25 cellular contexts compared by ENCODE assay signal in genomic region chr11:8337115-8337386, GRCh38.
"Had no signal": no experiment of that assay in that cellular context is flagged by ENCODE, and none has a peak within 500 bp of the region (broad histone marks: within the 10 kb centered on the region; RNA-seq: fewer than 3 reads in every experiment).

No MANE protein-coding gene starts in this region.

- H3K27me3 ChIP-seq: adrenal gland, SJSA1 had no signal

- H3K4me3 ChIP-seq: adrenal gland, SJSA1 had no signal

- H3K4me2 ChIP-seq: KMS-11 had no signal

- H3K27ac Mint-ChIP-seq: activated CD8-positive, alpha-beta T cell treated with anti-CD3 and anti-CD28 coated beads, Interleukin-2, amount 10 ng/mL, durations not matched to agents 7 days and 5 days; activated naive CD8-positive, alpha-beta T cell treated with anti-CD3 and anti-CD28 coated beads, Interleukin-2, amount 10 ng/mL, durations not matched to agents 7 days and 5 days; T-helper 1 cell treated with Interleukin-12 subunit alpha and Interleukin-12 subunit beta and Interleukin-4 antibody, amounts not matched to agents 30 μg/mL and 1 μg/mL, for 36 hours; WTC11 had no signal

- H3K4me1 ChIP-seq: adrenal gland, SJSA1 had no signal

- H3K36me3 ChIP-seq: adrenal gland, SJSA1 had no signal

- H3K4me3 Mint-ChIP-seq: activated CD8-positive, alpha-beta T cell treated with anti-CD3 and anti-CD28 coated beads, Interleukin-2, amount 10 ng/mL, durations not matched to agents 7 days and 5 days; activated naive CD8-positive, alpha-beta T cell treated with anti-CD3 and anti-CD28 coated beads, Interleukin-2, amount 10 ng/mL, durations not matched to agents 7 days and 5 days; T-helper 1 cell treated with Interleukin-12 subunit alpha and Interleukin-12 subunit beta and Interleukin-4 antibody, amounts not matched to agents 30 μg/mL and 1 μg/mL, for 36 hours; WTC11 had no signal

- DNase-seq: activated CD4-positive, alpha-beta T cell treated with anti-CD3 and anti-CD28 coated beads for 48 hours; activated CD4-positive, alpha-beta T cell treated with anti-CD3 and anti-CD28 coated beads, Interleukin-2, amount 50 U/mL, for 4 hours; activated CD4-positive, CD25-positive, alpha-beta regulatory T cell treated with anti-CD3 and anti-CD28 coated beads, Interleukin-2, amount 50 U/mL, for 72 hours; activated CD8-positive, alpha-beta memory T cell treated with anti-CD3 and anti-CD28 coated beads, Interleukin-2, amount 50 U/mL, for 48 hours; activated CD8-positive, alpha-beta T cell treated with anti-CD3 and anti-CD28 coated beads, Interleukin-2, amount 10 ng/mL, durations not matched to agents 7 days and 5 days; activated naive CD4-positive, alpha-beta T cell treated with anti-CD3 and anti-CD28 coated beads, Interleukin-2, amount 50 U/mL, for 16 hours; activated naive CD8-positive, alpha-beta T cell treated with anti-CD3 and anti-CD28 coated beads, Interleukin-2, amount 10 ng/mL, durations not matched to agents 7 days and 5 days; activated T-cell treated with anti-CD3 and anti-CD28 coated beads, Interleukin-2, amount 50 U/mL, for 1 hour; adrenal gland; aorta; NCI-H1092; NCI-H1417; NCI-H1930; NCI-H2171 treated with DMSO at 0.1 percent for 48 hours; NCI-H226; NCI-H510A; NCI-H526 treated with DMSO at 0.1 percent for 48 hours; NCI-H82; RPMI8226; SHP77 had no signal

- H3K36me3 Mint-ChIP-seq: activated naive CD8-positive, alpha-beta T cell treated with anti-CD3 and anti-CD28 coated beads, Interleukin-2, amount 10 ng/mL, durations not matched to agents 7 days and 5 days; WTC11 had no signal

- H3K27ac ChIP-seq: adrenal gland, KMS-11, SJSA1 had no signal

- ATAC-seq: activated CD8-positive, alpha-beta T cell treated with anti-CD3 and anti-CD28 coated beads, Interleukin-2, amount 10 ng/mL, durations not matched to agents 7 days and 5 days; SK-N-SH treated with all-trans-retinoic acid at 6 μM for 48 hours had no signal

- H3K9me3 Mint-ChIP-seq: activated naive CD8-positive, alpha-beta T cell treated with anti-CD3 and anti-CD28 coated beads, Interleukin-2, amount 10 ng/mL, durations not matched to agents 7 days and 5 days; T-helper 1 cell treated with Interleukin-12 subunit alpha and Interleukin-12 subunit beta and Interleukin-4 antibody, amounts not matched to agents 30 μg/mL and 1 μg/mL, for 36 hours; WTC11 had no signal
